Comparison of ENCODE assay signal across 26 cellular contexts in genomic region chr18:50410008-50410407, GRCh38. TPM values are rescaled to one million over a fixed set of nuclear protein-coding genes. Genes with fewer than 3 reads are reported as not detected.
DNase-seq lines count a peak whose midpoint lies in the region; ATAC-seq and TF ChIP-seq lines count a peak whose summit lies in the region.
"Had no signal": no experiment of that assay in that cellular context is flagged by ENCODE, and none has a peak within 500 bp of the region (broad histone marks: within the 10 kb centered on the region; RNA-seq: fewer than 3 reads in every experiment).

No MANE protein-coding gene starts in this region.

- peak; percentile 22 for DNase-seq in stimulated activated CD4-positive, alpha-beta T cell treated with anti-CD3 and anti-CD28 coated beads, Interleukin-15, amount 100 ng/mL, for 24 hours
- no peak for DNase-seq in stimulated activated CD4-positive, alpha-beta T cell treated with anti-CD3 and anti-CD28 coated beads, Interleukin-1b, Interleukin-23, amount 100 ng/mL, for 48 hours
- DNase-seq in MM.1S, result peak; percentile 19
- peak; percentile 54 for DNase-seq in SK-N-SH
- DNase-seq in NOMO-1 treated with dmso at 0.1 percent for 144 hours (lab: John Stamatoyannopoulos, UW; ENCODE audit: unreplicated experiment), result no peak
- DNase-seq in left colon, result no peak
- DNase-seq: activated CD4-positive, alpha-beta T cell treated with anti-CD3 and anti-CD28 coated beads, Interleukin-2, amount 10 ng/mL, durations not matched to agents 7 days and 5 days; activated naive CD4-positive, alpha-beta T cell treated with anti-CD3 and anti-CD28 coated beads, Interleukin-2, amount 10 ng/mL, durations not matched to agents 7 days and 5 days; CD4-positive, CD25-positive, alpha-beta regulatory T cell; cerebellar nuclear complex; DMS153; GF-D8; KG1; left ventricle myocardium inferior; naive B cell; NCI-H1694 treated with DMSO at 0.1 percent for 48 hours; NCI-H226; NK-92 treated with Interleukin-12 subunit alpha and Interleukin-12 subunit beta, amount 100 ng/mL, for 24 hours; nucleus accumbens; PC-9; Right ventricle myocardium superior; SW 1271; T-helper 9 cell; WERI-Rb-1 had no signal

- POLR2A ChIA-PET in SK-N-SH (lab: Yijun Ruan, JAX), result no interaction called here

- WGBS in SK-N-SH (ENCODE audit: low lambda C conversion rate), result 25% methylated on average over 4 of the region's 4 CpGs

- H3K27me3 ChIP-seq in MM.1S (replicated peaks; ENCODE audit: insufficient read depth, low read length) (no peaks in the 10 kb centered on the region), SK-N-SH (ENCODE audit: insufficient read depth) (no peaks in the 10 kb centered on the region)

- no peaks in the 10 kb centered on the region for H4K20me1 ChIP-seq in MM.1S (ENCODE audit: insufficient read depth, low read length)
- no peaks in the 10 kb centered on the region for H4K20me1 ChIP-seq in SK-N-SH (ENCODE audit: insufficient read depth)

- H3F3A ChIP-seq in MM.1S (ENCODE audit: insufficient read depth, low read length) (no peaks in the 10 kb centered on the region), SK-N-SH (replicated peaks; ENCODE audit: insufficient read depth) (no peaks in the 10 kb centered on the region)

- H3K9me2 ChIP-seq in MM.1S (replicated peaks; ENCODE audit: insufficient read depth, low read length) (no peaks in the 10 kb centered on the region), SK-N-SH (no peaks in the 10 kb centered on the region)

- ATAC-seq in left colon (no peak), GM19452 (IDR thresholded peaks at IDR 0.05; ENCODE audit: unreplicated experiment) (no peak)

- H3K4me1 ChIP-seq in MM.1S (ENCODE audit: low read length) (no peaks in the 10 kb centered on the region), SK-N-SH (ENCODE audit: control insufficient read depth in 1 of 2, insufficient read depth in 2 of 2, low read depth in 1 of 2, low read length in 1 of 2) (peaks cover 0 to 5% of the 10 kb centered on the region in 2 experiments; a peak in 1 of 4 replicates)

- H3K79me2 ChIP-seq in MM.1S (ENCODE audit: low read length), result no peaks in the 10 kb centered on the region
- H3K79me2 ChIP-seq in SK-N-SH (ENCODE audit: insufficient read depth), result no peaks in the 10 kb centered on the region

- H3K4me2 ChIP-seq in MM.1S (ENCODE audit: low read depth, low read length) (no peak overlapping the region), SK-N-SH (no peak overlapping the region)
- H3K4me2 ChIP-seq: PC-9 had no signal

- no peak overlapping the region for H3K27ac ChIP-seq in MM.1S (ENCODE audit: low read length)
- no peak overlapping the region for H3K27ac ChIP-seq in SK-N-SH (ENCODE audit: low read depth in 2 of 2, low read length in 1 of 2)
- H3K27ac ChIP-seq: left ventricle myocardium inferior, PC-9, thoracic aorta, WERI-Rb-1 had no signal

- TF ChIP-seq RAD21 in SK-N-SH (IDR thresholded peaks at IDR 0.05; ENCODE audit: low read length), result no peak

- H3K9me3 ChIP-seq in MM.1S (replicated peaks; ENCODE audit: insufficient read depth, low read length) (no peaks in the 10 kb centered on the region), SK-N-SH (no peaks in the 10 kb centered on the region)
- H3K9me3 ChIP-seq: left ventricle myocardium inferior, thoracic aorta had no signal

- H3K9ac ChIP-seq in MM.1S (ENCODE audit: low read length) (no peak overlapping the region), SK-N-SH (no peak overlapping the region)

- H3K36me3 ChIP-seq in MM.1S (replicated peaks; ENCODE audit: insufficient read depth, low read length) (no peaks in the 10 kb centered on the region), SK-N-SH (replicated peaks in 1 of 2; ENCODE audit: control insufficient read depth in 1 of 2, insufficient read depth in 2 of 2, low read length in 1 of 2) (no peaks in the 10 kb centered on the region)
- H3K36me3 ChIP-seq: left ventricle myocardium inferior, thoracic aorta, WERI-Rb-1 had no signal

- H3K4me3 ChIP-seq in MM.1S (ENCODE audit: low read length) (no peak overlapping the region), SK-N-SH (ENCODE audit: low read depth in 2 of 2, low read length in 1 of 2) (no peak overlapping the region)
- H3K4me3 ChIP-seq: left ventricle myocardium inferior, PC-9, thoracic aorta had no signal

- no peak for TF ChIP-seq CTCF in MM.1S (IDR thresholded peaks at IDR 0.05; ENCODE audit: low read length)
- no peak for TF ChIP-seq CTCF in SK-N-SH (IDR thresholded peaks at IDR 0.05)

- no peak for TF ChIP-seq EP300 in SK-N-SH (IDR thresholded peaks at IDR 0.05; ENCODE audit: borderline replicate concordance in 1 of 2, low read depth in 1 of 2, low read length in 1 of 2)

- CTCF ChIA-PET in SK-N-SH (lab: Yijun Ruan, JAX), result interaction anchor here (1.1 to 1.6 kb wide), 2 partner anchors 11 to 974 kb away, joined by 3 to 4 read pairs; no protein-coding TSS in a partner anchor

- no peak overlapping the region for H2AFZ ChIP-seq in MM.1S (ENCODE audit: low read length)
- no peak overlapping the region for H2AFZ ChIP-seq in SK-N-SH (ENCODE audit: low read depth)
- H2AFZ ChIP-seq: PC-9 had no signal

- intact Hi-C loops in left colon (cut with DNase I, micrococcal nuclease), result no loop called here

TF ChIP-seq in SK-N-SH, 30 proteins besides CTCF, POLR2A, EP300 and RAD21:
- TF ChIP-seq RCOR1 (IDR thresholded peaks at IDR 0.05; ENCODE audit: low read length) (no peak), NRF1 (IDR thresholded peaks at IDR 0.05; ENCODE audit: low read depth, low read length) (0 out of 2 replicates have a peak, but pooled peaks have one; percentile 8)

RNA-seq across cellular contexts. Expression of gene SKA1, which starts 35.2 kb away (rescaled TPM):
- polyA plus RNA-seq in SK-N-SH (2012; rRNA removed), result 4.3 and 4.5 TPM in 2 replicates
- polyA plus RNA-seq in SK-N-SH (2012; cell fraction: cytosol; rRNA removed), result 5.4 and 6.1 TPM in 2 replicates
- polyA plus RNA-seq in SK-N-SH (2012; cell fraction: nucleus; rRNA removed), result 1.3 and 2.3 TPM in 2 replicates
- 1 to 10 TPM; 1.0 to 3.8 TPM for total RNA-seq in left colon
- total RNA-seq: thoracic aorta had no signal

Comparison
In these comparisons a context has a peak if more than half of its experiments do, and no peak if none do; other contexts are left out.
1. DNase-seq: peak in stimulated activated CD4-positive, alpha-beta T cell treated with anti-CD3 and anti-CD28 coated beads, Interleukin-15, amount 100 ng/mL, for 24 hours (single experiment), MM.1S (single experiment) and SK-N-SH (single experiment); none in stimulated activated CD4-positive, alpha-beta T cell treated with anti-CD3 and anti-CD28 coated beads, Interleukin-1b, Interleukin-23, amount 100 ng/mL, for 48 hours (single experiment), NOMO-1 treated with dmso at 0.1 percent for 144 hours (single experiment) and left colon (0 of 2).